ENCODE assay signal across 8 cellular contexts in genomic region chr13:38349386-38350113, GRCh38. TPM values are rescaled to one million over a fixed set of nuclear protein-coding genes. Genes with fewer than 3 reads are reported as not detected.
DNase-seq lines count a peak whose midpoint lies in the region; ATAC-seq, FAIRE-seq and TF ChIP-seq lines count a peak whose summit lies in the region.

Gene UFM1 (plus strand): TSS chr13:38349851. CDS start chr13:38349920, 69 bp downstream.

- TF ChIP-seq EP300 in tibial nerve (IDR thresholded peaks at IDR 0.05), result peak; percentile 82 to 87

- TF ChIP-seq POLR2A in GM12891 (IDR thresholded peaks at IDR 0.05; ENCODE audit: low read depth, low read length) (peak; percentile 92), tibial nerve (IDR thresholded peaks at IDR 0.05) (peak; percentile 17 to 62)

- no peaks in the 10 kb centered on the region for H3K9me3 ChIP-seq in cardiac muscle cell (ENCODE audit: low read depth)
- H3K9me3 ChIP-seq in parathyroid adenoma (ENCODE audit: control insufficient read depth, low read length), result no peaks in the 10 kb centered on the region
- no peaks in the 10 kb centered on the region for H3K9me3 ChIP-seq in tibial nerve

- H3K9me3 Mint-ChIP-seq in T-cell, result no peaks in the 10 kb centered on the region

- POLR2A ChIA-PET in T-cell (lab: Charles Lee), result interaction anchor here (0.6 to 1.3 kb wide), 6 partner anchors 9 to 1349 kb away, joined by 3 to 7 read pairs (median 4); partner anchors contain the start of gene EXOSC8 (in 1 of the 2)

- H3K36me3 ChIP-seq in cardiac muscle cell, result peaks cover 16% of the 10 kb centered on the region
- no peaks in the 10 kb centered on the region for H3K36me3 ChIP-seq in parathyroid adenoma (ENCODE audit: control insufficient read depth, insufficient read depth, low read length)
- H3K36me3 ChIP-seq in tibial nerve, result peaks cover 0 to 6% (median 0%) of the 10 kb centered on the region in 3 donors

- H3K4me3 ChIP-seq in cardiac muscle cell, result peak within 1 kb of the TSS; percentile 93
- H3K4me3 ChIP-seq in parathyroid adenoma (ENCODE audit: low read depth, low read length), result peak within 1 kb of the TSS; percentile 98
- H3K4me3 ChIP-seq in tibial nerve, result peak within 1 kb of the TSS; percentile 53 to 92 (median 70)

- H3K4me2 ChIP-seq in parathyroid adenoma (ENCODE audit: low read length), result peak within 1 kb of the TSS; percentile 87

- peak within 1 kb of the TSS; percentile 64 for H2AFZ ChIP-seq in parathyroid adenoma

- H3K79me2 ChIP-seq in parathyroid adenoma, result peaks cover 5% of the 10 kb centered on the region

- peak within 1 kb of the TSS; percentile 80 for H3K27ac ChIP-seq in adipose tissue (ENCODE audit: low read depth, low read length)
- H3K27ac ChIP-seq in cardiac muscle cell, result peak within 1 kb of the TSS; percentile 97
- H3K27ac ChIP-seq in parathyroid adenoma, result peak within 1 kb of the TSS; percentile 84
- peak within 1 kb of the TSS; percentile 70 to 96 (median 86) for H3K27ac ChIP-seq in tibial nerve

- CTCF ChIA-PET in T-cell (lab: Charles Lee), result interaction anchor here in 1 of 2 donors (0.7 kb wide), 1 partner anchor 1351 kb away, joined by 4 read pairs; the partner anchor contains the start of gene ALG5

- H3K27ac Mint-ChIP-seq in T-cell, result peak within 1 kb of the TSS; percentile 92 to 97

- H3K4me1 ChIP-seq in cardiac muscle cell (ENCODE audit: low read depth) (peaks cover 5% of the 10 kb centered on the region), parathyroid adenoma (no peaks in the 10 kb centered on the region), tibial nerve (peaks cover 0 to 51% (median 18%) of the 10 kb centered on the region in 4 donors)

- DNase-seq in GM12891 (ENCODE audit: insufficient read length, low spot score) (peak; percentile 40), NCI-H1436 treated with DMSO at 0.1 percent for 48 hours (lab: John Stamatoyannopoulos, UW) (peak; percentile 67), T-cell (peak; percentile 65 to 91 (median 85)), cardiac muscle cell (ENCODE audit: low read depth in 1 of 2, low spot score in 1 of 2) (peak; percentile 94 to 98), tibial nerve (ENCODE audit: low spot score in 2 of 2) (peak; percentile 72 to 85)

- H3K4me1 Mint-ChIP-seq in T-cell, result peaks cover 39 to 45% (median 44%) of the 10 kb centered on the region in 3 donors

- peak; percentile 95 for FAIRE-seq in GM12891 (lab: Jason Lieb, UNC)

- peak within 1 kb of the TSS; percentile 96 to 99 (median 97) for H3K4me3 Mint-ChIP-seq in T-cell

- H3K27me3 ChIP-seq in cardiac muscle cell, result no peaks in the 10 kb centered on the region
- no peaks in the 10 kb centered on the region for H3K27me3 ChIP-seq in parathyroid adenoma (ENCODE audit: control insufficient read depth, insufficient read depth, low read length)
- no peaks in the 10 kb centered on the region for H3K27me3 ChIP-seq in tibial nerve

- no peak for TF ChIP-seq CTCF in cardiac muscle cell (IDR thresholded peaks at IDR 0.05; ENCODE audit: low read depth, low read length)
- TF ChIP-seq CTCF in parathyroid adenoma (IDR thresholded peaks at IDR 0.05), result no peak
- TF ChIP-seq CTCF in tibial nerve (IDR thresholded peaks at IDR 0.05), result no peak

- ATAC-seq in HG02840 (IDR thresholded peaks at IDR 0.05; ENCODE audit: low FRiP score, unreplicated experiment) (peak; percentile 97), T-cell (replicated peaks in 1 of 4) (peak; percentile 94 to 98 (median 96))

- WGBS in adipose tissue, 3 donors, result 0 to 1% (median 1%) methylated on average over 41 of the region's 41 CpGs
- WGBS in tibial nerve, 2 donors, result 0% methylated on average over 40 to 41 of the region's 41 CpGs

- H3K9ac ChIP-seq in parathyroid adenoma, result no peak within 1 kb of the TSS

- H3K36me3 Mint-ChIP-seq in T-cell, result peaks cover 20% of the 10 kb centered on the region

- H3K27me3 Mint-ChIP-seq in T-cell, result no peaks in the 10 kb centered on the region

TF ChIP-seq in GM12891, 5 proteins besides CTCF, POLR2A, EP300 and RAD21:
- TF ChIP-seq POLR2AphosphoS5 (IDR thresholded peaks at IDR 0.05; ENCODE audit: low read depth, low read length), result peak; percentile 96
- peak; percentile 70; the same call in 1 of the 2 replicates for TF ChIP-seq TAF1 (IDR thresholded peaks at IDR 0.05; ENCODE audit: low read depth, low read length)
- TF ChIP-seq SPI1 (IDR thresholded peaks at IDR 0.05; ENCODE audit: low read depth, low read length), result peak; percentile 36
- TF ChIP-seq POU2F2 (IDR thresholded peaks at IDR 0.05; ENCODE audit: low read depth, low read length), result peak; percentile 18; the same call in 1 of the 2 replicates
- TF ChIP-seq PAX5 (IDR thresholded peaks at IDR 0.05; ENCODE audit: insufficient read depth, low read length, severe bottlenecking), result no peak
TF ChIP-seq in GM12891: peak in this region for 4.

RNA-seq across cellular contexts. Expression of gene UFM1, which starts in this region (rescaled TPM):
- polyA plus RNA-seq in GM12891 (2012; ENCODE audit: low read depth, missing spikeins), result 31.8 TPM
- total RNA-seq in T-cell (10 to 100 TPM; 54.2 to 72.7 (median 59.7) TPM), cardiac muscle cell (24.2 and 40.4 TPM in 2 replicates), tibial nerve (10 to 100 TPM; 37.5 to 47.7 (median 45.9) TPM)
- polyA plus RNA-seq in adipose tissue (10 to 100 TPM; 34.2 to 64.7 (median 38.1) TPM), cardiac muscle cell (58.4 and 74.1 TPM in 2 replicates)

Comparison
In these comparisons a context has a peak if more than half of its experiments do, and no peak if none do; other contexts are left out.
1. Peak in every context shown above with its lines: DNase-seq, ATAC-seq, H3K4me3 ChIP-seq and H3K27ac ChIP-seq.
2. DNase-seq: peak in every context shown above with its lines; median percentile 96 in cardiac muscle cell; 85 in T-cell; 78 in tibial nerve; 67 in NCI-H1436 treated with DMSO at 0.1 percent for 48 hours; 40 in GM12891.